Comparison of ENCODE assay signal across 8 cellular contexts in the genomic region with DNA sequence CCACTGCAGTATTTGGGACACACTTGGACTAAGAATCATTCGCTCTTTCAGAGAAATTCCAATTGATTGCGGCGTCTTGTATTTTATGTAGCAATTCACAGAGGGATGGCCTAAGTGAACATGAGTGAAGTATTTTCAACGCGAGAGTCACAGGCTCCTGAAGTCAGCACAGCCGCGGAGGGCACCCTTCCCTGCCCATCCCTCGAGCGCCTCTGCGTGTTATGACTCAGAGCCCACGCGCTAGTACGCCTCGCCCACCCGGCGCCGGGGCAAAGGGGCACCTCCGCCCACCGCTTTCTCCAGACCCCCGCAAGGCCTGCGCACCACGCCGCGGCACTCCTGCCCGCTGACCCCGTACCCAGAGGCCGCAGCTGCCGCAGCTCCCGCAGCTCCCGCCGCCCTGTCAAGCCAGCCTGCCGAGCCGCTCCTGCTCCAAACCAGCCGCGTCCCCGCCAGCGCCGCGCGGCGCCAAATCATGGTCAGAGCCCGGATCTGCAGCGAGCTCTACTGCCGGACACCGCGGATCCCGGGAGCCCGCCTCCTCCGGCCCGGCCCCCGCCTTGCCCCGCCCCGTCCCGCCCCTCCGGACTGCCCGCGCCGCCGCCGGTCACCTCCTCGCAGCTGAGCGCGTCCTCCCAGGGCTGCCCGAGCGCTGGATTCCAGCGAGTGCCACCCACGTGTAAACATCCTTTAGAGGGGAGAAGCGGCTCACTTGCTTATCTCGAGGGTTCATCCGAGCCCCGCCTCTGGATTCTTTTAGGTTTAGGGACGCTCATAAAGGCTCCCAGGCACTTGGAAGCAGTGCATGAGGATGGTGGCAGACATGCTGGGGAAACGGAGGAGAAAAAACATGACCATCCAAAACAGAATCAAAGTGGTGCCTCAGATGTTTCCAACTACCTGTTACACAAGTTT. TPM values are rescaled to one million over a fixed set of nuclear protein-coding genes. Genes with fewer than 3 reads are reported as not detected.
DNase-seq lines count a peak whose midpoint lies in the region; TF ChIP-seq lines count a peak whose summit lies in the region.

A gene with protein sequence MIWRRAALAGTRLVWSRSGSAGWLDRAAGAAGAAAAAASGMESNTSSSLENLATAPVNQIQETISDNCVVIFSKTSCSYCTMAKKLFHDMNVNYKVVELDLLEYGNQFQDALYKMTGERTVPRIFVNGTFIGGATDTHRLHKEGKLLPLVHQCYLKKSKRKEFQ (minus strand): TSS at position 509 of the 915 bp plus-strand sequence. CDS start 32 bp downstream, at position 477.

- no peaks in the 10 kb centered on the region for H3K27me3 Mint-ChIP-seq in activated naive CD8-positive, alpha-beta T cell treated with anti-CD3 and anti-CD28 coated beads for 36 hours

- H3K36me3 ChIP-seq in ovary (no peaks in the 10 kb centered on the region), tibial artery (peaks cover 0 to 2% (median under 1%) of the 10 kb centered on the region in 3 donors)

- DNase-seq in HFF-Myc (ENCODE audit: extremely low read depth, low read depth): peak; percentile 33
- DNase-seq in MV-4-11 (lab: John Stamatoyannopoulos, UW): peak; percentile 72
- peak; percentile 79 for DNase-seq in SKM-1 treated with dmso at 0.1 percent for 144 hours (lab: John Stamatoyannopoulos, UW; ENCODE audit: unreplicated experiment)
- DNase-seq in activated naive CD8-positive, alpha-beta T cell treated with anti-CD3 and anti-CD28 coated beads for 36 hours: peak; percentile 68
- peak; percentile 50 to 93 (median 86) for DNase-seq in head of caudate nucleus
- peak; percentile 82 to 89 (median 86) for DNase-seq in ovary
- peak; percentile 83 to 93 for DNase-seq in tibial artery

- H3K27ac ChIP-seq in ovary (peak within 1 kb of the TSS; percentile 70 to 88), tibial artery (peak within 1 kb of the TSS; percentile 93)

- H3K27me3 ChIP-seq in ovary (no peaks in the 10 kb centered on the region), tibial artery (no peaks in the 10 kb centered on the region)

- H3K9me3 Mint-ChIP-seq in activated naive CD8-positive, alpha-beta T cell treated with anti-CD3 and anti-CD28 coated beads for 36 hours: no peaks in the 10 kb centered on the region

- H3K4me3 ChIP-seq in HFF-Myc (replicated peaks; ENCODE audit: low read depth, low read length): peak within 1 kb of the TSS; percentile 81
- peak within 1 kb of the TSS; percentile 74 for H3K4me3 ChIP-seq in ovary
- peak within 1 kb of the TSS; percentile 75 to 80 for H3K4me3 ChIP-seq in tibial artery

- TF ChIP-seq CTCF in HFF-Myc (IDR thresholded peaks at IDR 0.05; ENCODE audit: low read depth, low read length, missing control alignments): no peak
- peak in 2 of 3 donors; percentile 15 to 24 for TF ChIP-seq CTCF in ovary (IDR thresholded peaks at IDR 0.05)
- peak in 1 of 2 experiments; percentile 10 for TF ChIP-seq CTCF in tibial artery (IDR thresholded peaks at IDR 0.05)

- H3K4me1 ChIP-seq in ovary (ENCODE audit: insufficient read depth) (peaks cover 2% of the 10 kb centered on the region), tibial artery (peaks cover 0 to 25% (median 14%) of the 10 kb centered on the region in 4 donors)

- H3K36me3 Mint-ChIP-seq in activated naive CD8-positive, alpha-beta T cell treated with anti-CD3 and anti-CD28 coated beads for 36 hours: peaks cover 7% of the 10 kb centered on the region

- H3K9me3 ChIP-seq in ovary (no peaks in the 10 kb centered on the region), tibial artery (no peaks in the 10 kb centered on the region)

- 0% methylated on average over 47 to 73 of the region's 73 CpGs for WGBS in ovary, 3 donors

- intact Hi-C loops in head of caudate nucleus (cut with DNase I) (loop anchor here (5.0 kb wide), 1 partner anchor 43 kb away; no protein-coding TSS in a partner anchor), ovary (cut with DNase I) (loop anchor here in 1 of 4 donors (2.0 to 10.0 kb wide), 2 partner anchors 16 to 50 kb away; a partner anchor contains a TSS), tibial artery (cut with DNase I; ENCODE audit: low total_unique reads) (loop anchor here (2.0 to 5.0 kb wide), 3 partner anchors 18 to 298 kb away; a partner anchor contains a TSS)

- H3K4me1 Mint-ChIP-seq in activated naive CD8-positive, alpha-beta T cell treated with anti-CD3 and anti-CD28 coated beads for 36 hours: peaks cover 23% of the 10 kb centered on the region

- no peak for TF ChIP-seq EP300 in ovary (IDR thresholded peaks at IDR 0.05)

- H3K4me3 Mint-ChIP-seq in activated naive CD8-positive, alpha-beta T cell treated with anti-CD3 and anti-CD28 coated beads for 36 hours: peak within 1 kb of the TSS; percentile 89

- TF ChIP-seq POLR2A in GM10847 (IDR thresholded peaks at IDR 0.05; ENCODE audit: extremely low read depth, insufficient read length) (peak; percentile 84), ovary (IDR thresholded peaks at IDR 0.05) (peak; percentile 29)

- H3K27ac Mint-ChIP-seq in activated naive CD8-positive, alpha-beta T cell treated with anti-CD3 and anti-CD28 coated beads for 36 hours: peak within 1 kb of the TSS; percentile 78

RNA-seq across cellular contexts. Expression of the gene that starts here (rescaled TPM):
- total RNA-seq in activated naive CD8-positive, alpha-beta T cell treated with anti-CD3 and anti-CD28 coated beads for 36 hours: 10 to 100 TPM; 36.7 to 40.4 TPM
- 10 to 100 TPM in 3 of 7 donors, 1 to 10 TPM in 4; 3.2 to 14.6 (median 9.1) TPM for total RNA-seq in ovary
- 10 to 100 TPM in 1 of 2 donors, 1 to 10 TPM in 1; 4.4 to 18.5 TPM for polyA plus RNA-seq in ovary

Comparison
In these comparisons a context has a peak if more than half of its experiments do, and no peak if none do; other contexts are left out.
1. Peak in every context shown above with its lines: DNase-seq, H3K4me3 ChIP-seq and H3K27ac ChIP-seq.
2. DNase-seq: peak in every context shown above with its lines; median percentile 88 in tibial artery; 86 in head of caudate nucleus; 86 in ovary; 79 in SKM-1 treated with dmso at 0.1 percent for 144 hours; 72 in MV-4-11; 68 in activated naive CD8-positive, alpha-beta T cell treated with anti-CD3 and anti-CD28 coated beads for 36 hours; 33 in HFF-Myc.